ENCODE assay signal across 18 cellular contexts in the genomic region with DNA sequence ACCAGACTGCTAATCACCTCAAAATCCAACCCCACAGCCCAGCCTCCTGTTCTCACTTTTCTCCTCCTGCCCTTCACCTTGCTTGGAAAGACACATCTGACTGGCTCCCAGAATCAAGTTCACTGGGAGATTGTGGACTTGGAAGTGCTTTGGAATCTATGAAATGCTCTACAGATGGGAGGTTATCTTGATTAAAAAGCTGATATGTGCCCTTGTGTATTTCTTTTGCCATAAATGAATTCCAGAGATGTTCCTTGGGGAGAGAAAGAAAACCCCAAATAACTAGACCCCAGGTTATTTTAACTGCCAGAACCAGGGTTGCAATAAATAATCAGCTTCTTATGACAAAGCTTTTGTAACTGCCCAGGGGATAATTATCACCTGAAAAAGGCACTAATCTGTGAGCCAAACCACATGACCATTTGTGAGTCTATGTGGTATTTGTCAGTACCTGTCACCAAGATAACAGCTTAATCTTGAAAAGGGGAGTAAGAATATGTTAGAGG. TPM values are rescaled to one million over a fixed set of nuclear protein-coding genes. Genes with fewer than 3 reads are reported as not detected.
DNase-seq lines count a peak whose midpoint lies in the region; ATAC-seq and TF ChIP-seq lines count a peak whose summit lies in the region.
"Had no signal": no experiment of that assay in that cellular context is flagged by ENCODE, and none has a peak within 500 bp of the region (broad histone marks: within the 10 kb centered on the region; RNA-seq: fewer than 3 reads in every experiment).

No MANE protein-coding gene starts in this region.

- H2AK5ac ChIP-seq in H9 (ENCODE audit: insufficient read length, low read length): no peak overlapping the region

- H3K79me2 ChIP-seq in H9 (ENCODE audit: insufficient read depth, low read length): no peaks in the 10 kb centered on the region

- ATAC-seq in WTC11 (no peak; the same call in 1 of the 2 replicates), HG03460 (IDR thresholded peaks at IDR 0.05; ENCODE audit: unreplicated experiment) (no peak)
- ATAC-seq: activated CD4-positive, CD25-positive, alpha-beta regulatory T cell treated with anti-CD3 and anti-CD28 coated beads, Interleukin-2, amount 50 U/mL, for 24 hours; right cardiac atrium had no signal

- peak overlapping the region; percentile 1 to 88 (median 17); a peak in 3 of 7 replicates for H3K27ac Mint-ChIP-seq in H9
- H3K27ac Mint-ChIP-seq in WTC11: peak overlapping the region; percentile 44
- H3K27ac Mint-ChIP-seq in mesothelial cell of epicardium: peak overlapping the region; percentile 84

- H3K4me1 Mint-ChIP-seq in H9 (peaks cover 41 to 48% of the 10 kb centered on the region in 2 experiments), WTC11 (peaks cover 32% of the 10 kb centered on the region), mesothelial cell of epicardium (peaks cover 42% of the 10 kb centered on the region)

- no peaks in the 10 kb centered on the region for H3K79me1 ChIP-seq in H9 (ENCODE audit: insufficient read depth, low read depth, low read length, poor library complexity, severe bottlenecking)

- CTCF ChIA-PET in WTC11 (lab: Charles Lee): interaction anchor here (0.6 to 2.1 kb wide), 9 partner anchors 13 to 166 kb away, joined by 3 to 8 read pairs (median 3); partner anchors contain the start of gene ARHGEF3

- H3K4me2 ChIP-seq in H9 (ENCODE audit: insufficient read depth, insufficient read length, low read length): no peak overlapping the region

- H3K18ac ChIP-seq in H9 (ENCODE audit: insufficient read length, low read depth, low read length): no peak overlapping the region

- H3K14ac ChIP-seq in H9 (ENCODE audit: insufficient read depth, low read length): no peak overlapping the region

- H3K9me3 Mint-ChIP-seq in H9 (no peaks in the 10 kb centered on the region), WTC11 (no peaks in the 10 kb centered on the region), mesothelial cell of epicardium (no peaks in the 10 kb centered on the region)
- H3K9me3 Mint-ChIP-seq: neural crest cell had no signal

- no peak overlapping the region for H2BK12ac ChIP-seq in H9 (ENCODE audit: insufficient read length, low read depth, low read length)

- no peak overlapping the region for H3K23ac ChIP-seq in H9 (ENCODE audit: insufficient read length, low read depth, low read length)

- H3K4me3 Mint-ChIP-seq in H9 (no peak overlapping the region), WTC11 (no peak overlapping the region; the same call in 1 of the 2 replicates), mesothelial cell of epicardium (no peak overlapping the region)
- H3K4me3 Mint-ChIP-seq: neural crest cell had no signal

- H2BK15ac ChIP-seq in H9 (ENCODE audit: low read depth, low read length): no peak overlapping the region

- peaks cover 5% of the 10 kb centered on the region for H3K4me1 ChIP-seq in H9 (ENCODE audit: insufficient read depth, low read length)
- H3K4me1 ChIP-seq: tibial artery had no signal

- no peaks in the 10 kb centered on the region for H3K27me3 ChIP-seq in H9 (ENCODE audit: insufficient read depth, low read length)
- H3K27me3 ChIP-seq: tibial artery had no signal

- H3K27me3 Mint-ChIP-seq in H9 (ENCODE audit: low read depth) (no peaks in the 10 kb centered on the region), WTC11 (ENCODE audit: low read depth) (no peaks in the 10 kb centered on the region), mesothelial cell of epicardium (ENCODE audit: low read depth) (no peaks in the 10 kb centered on the region)

- H2BK120ac ChIP-seq in H9 (ENCODE audit: low read depth, low read length, poor library complexity, severe bottlenecking): no peak overlapping the region

- no peak overlapping the region for H4K5ac ChIP-seq in H9 (ENCODE audit: insufficient read length, low read depth, low read length)

- H2BK20ac ChIP-seq in H9 (ENCODE audit: low read depth, low read length, poor library complexity, severe bottlenecking): no peak overlapping the region

- no peak overlapping the region for H2BK5ac ChIP-seq in H9 (ENCODE audit: insufficient read length, low read length)

- no peak overlapping the region for H3K27ac ChIP-seq in H9 (ENCODE audit: insufficient read length, low read depth, low read length)
- H3K27ac ChIP-seq: C4-2B, tibial artery had no signal

- H4K91ac ChIP-seq in H9 (ENCODE audit: insufficient read length, low read depth, low read length): no peak overlapping the region

- peak overlapping the region; percentile 70 for H2AFZ ChIP-seq in H9 (ENCODE audit: low read length)

- H4K8ac ChIP-seq in H9 (replicated peaks; ENCODE audit: insufficient read length, low read depth, low read length): no peak overlapping the region

- TF ChIP-seq CTCF in H9 (conservative IDR thresholded peaks at IDR 0.05) (no peak), WTC11 (IDR thresholded peaks at IDR 0.05) (no peak), mesothelial cell of epicardium (IDR thresholded peaks at IDR 0.05; ENCODE audit: unreplicated experiment) (no peak)

- no peak overlapping the region for H3K4ac ChIP-seq in H9 (ENCODE audit: low read depth, low read length)

- no peaks in the 10 kb centered on the region for H3K23me2 ChIP-seq in H9 (ENCODE audit: insufficient read length, low read depth, low read length, poor library complexity, severe bottlenecking)

- H3K36me3 Mint-ChIP-seq in H9 (ENCODE audit: insufficient read depth in 1 of 3, low read depth in 3 of 3): no peaks in the 10 kb centered on the region
- no peaks in the 10 kb centered on the region for H3K36me3 Mint-ChIP-seq in WTC11
- no peaks in the 10 kb centered on the region for H3K36me3 Mint-ChIP-seq in mesothelial cell of epicardium

- H3K9ac ChIP-seq in H9 (ENCODE audit: extremely low read depth, insufficient read length, low read length): no peak overlapping the region

- DNase-seq in NCI-H146 (lab: John Stamatoyannopoulos, UW): peak; percentile 4
- no peak for DNase-seq in NCI-H146 treated with DMSO at 0.1 percent for 48 hours (lab: John Stamatoyannopoulos, UW; ENCODE audit: unreplicated experiment)
- DNase-seq in H9: no peak
- no peak for DNase-seq in WTC11 (ENCODE audit: low spot score)
- DNase-seq in mesothelial cell of epicardium (ENCODE audit: low spot score in 2 of 2, unreplicated experiment in 2 of 2): no peak
- no peak for DNase-seq in NCI-H82 (lab: John Stamatoyannopoulos, UW)
- DNase-seq in inferior parietal cortex (ENCODE audit: extremely low spot score): no peak
- DNase-seq: 8988T; activated T-cell treated with anti-CD3 and anti-CD28 coated beads, Interleukin-2, amount 50 U/mL, for 1 hour; amygdala; mammary epithelial cell; right cardiac atrium; RPMI8226; tibial artery had no signal

- no peak overlapping the region for H3K56ac ChIP-seq in H9 (ENCODE audit: insufficient read length, low read depth, low read length)

- no peaks in the 10 kb centered on the region for H4K20me1 ChIP-seq in H9 (ENCODE audit: control insufficient read depth, insufficient read depth, insufficient read length)

- no peaks in the 10 kb centered on the region for H3K9me3 ChIP-seq in H9 (ENCODE audit: control insufficient read depth, low read depth, low read length)
- H3K9me3 ChIP-seq: tibial artery had no signal

- no peak overlapping the region for H3T11ph ChIP-seq in H9 (ENCODE audit: low read length)

- POLR2A ChIA-PET in WTC11 (lab: Charles Lee): no interaction called here

TF ChIP-seq in WTC11, 78 proteins besides CTCF, POLR2A, EP300 and RAD21:
- no peak for TF ChIP-seq MAX (CRISPR knock-in tag; IDR thresholded peaks at IDR 0.05)
- no peak for TF ChIP-seq TCF7 (CRISPR knock-in tag; IDR thresholded peaks at IDR 0.05; ENCODE audit: low read depth)
- TF ChIP-seq PREB (CRISPR knock-in tag; IDR thresholded peaks at IDR 0.05; ENCODE audit: borderline replicate concordance): no peak
- TF ChIP-seq NFE2L1 (CRISPR knock-in tag; IDR thresholded peaks at IDR 0.05): no peak
- no peak for TF ChIP-seq ZNF396 (CRISPR knock-in tag; IDR thresholded peaks at IDR 0.05; ENCODE audit: borderline replicate concordance)
- TF ChIP-seq TEAD1 (CRISPR knock-in tag; IDR thresholded peaks at IDR 0.05): no peak

RNA-seq across cellular contexts. Expression of gene ARHGEF3, which starts 21.7 kb away (rescaled TPM):
- total RNA-seq in H9 (2021) (4.4 and 5.7 TPM in 2 replicates), WTC11 (2021) (4.6 to 7.9 TPM (median 7.5 TPM) in 3 replicates), mesothelial cell of epicardium (28.7 to 31.7 TPM (median 29.0 TPM) in 3 replicates)

Comparison
In these comparisons a context has a peak if more than half of its experiments do, and no peak if none do; other contexts are left out.
1. H3K27ac Mint-ChIP-seq: peak in every context shown above with its lines; median percentile 84 in mesothelial cell of epicardium; 44 in WTC11; 17 in H9.